Comparison of ENCODE assay signal across 25 cellular contexts in the genomic region with DNA sequence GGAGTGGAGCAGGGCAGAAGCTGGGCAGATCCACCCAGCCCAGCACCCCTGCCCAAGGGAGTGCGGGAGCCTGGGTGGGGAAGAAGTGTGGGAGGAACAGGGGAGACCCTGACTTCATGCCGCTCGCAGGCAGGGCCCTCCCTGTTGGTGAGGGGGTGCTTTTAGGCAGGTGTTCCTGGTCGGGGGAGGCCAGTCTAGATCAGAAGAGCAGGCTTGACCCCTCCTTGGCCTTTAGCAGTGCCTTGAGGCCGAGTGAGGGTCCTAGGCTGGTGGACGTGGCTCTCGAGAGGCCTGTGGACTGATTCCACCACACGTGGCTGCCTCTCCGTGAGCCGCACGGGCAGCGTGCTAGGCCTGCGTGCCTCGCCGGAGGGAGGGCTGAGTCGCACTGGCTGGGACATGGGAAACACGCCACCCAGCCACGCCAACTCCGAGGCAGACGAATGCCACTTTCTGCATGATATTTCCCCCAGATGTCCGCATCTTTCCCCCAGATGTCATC. TPM values are rescaled to one million over a fixed set of nuclear protein-coding genes. Genes with fewer than 3 reads are reported as not detected.
DNase-seq lines count a peak whose midpoint lies in the region; ATAC-seq, FAIRE-seq and TF ChIP-seq lines count a peak whose summit lies in the region.
"Had no signal": no experiment of that assay in that cellular context is flagged by ENCODE, and none has a peak within 500 bp of the region (broad histone marks: within the 10 kb centered on the region; RNA-seq: fewer than 3 reads in every experiment).

No MANE protein-coding gene starts in this region.

- no peak overlapping the region for H4K91ac ChIP-seq in neuronal stem cell (ENCODE audit: low read depth, low read length, poor library complexity)

- H3K4ac ChIP-seq in neuronal stem cell (ENCODE audit: low read length) = no peak overlapping the region

- H3K27me3 ChIP-seq in right lobe of liver = no peaks in the 10 kb centered on the region
- H3K27me3 ChIP-seq in HepG2 (ENCODE audit: control insufficient read depth in 1 of 2, insufficient read depth in 2 of 2, low read length in 2 of 2) = peaks cover 2 to 55% of the 10 kb centered on the region in 2 experiments
- H3K27me3 ChIP-seq in left ventricle myocardium inferior (ENCODE audit: low read depth) = no peaks in the 10 kb centered on the region
- H3K27me3 ChIP-seq in neuronal stem cell (ENCODE audit: control insufficient read depth in 3 of 3, insufficient read depth in 3 of 3, low read depth in 1 of 3, low read length in 3 of 3) = peaks cover 0 to 82% (median 4%) of the 10 kb centered on the region in 3 experiments
- no peaks in the 10 kb centered on the region for H3K27me3 ChIP-seq in vagina
- no peaks in the 10 kb centered on the region for H3K27me3 ChIP-seq in CD4-positive, alpha-beta memory T cell (ENCODE audit: insufficient read depth, low read length)
- H3K27me3 ChIP-seq: brain microvascular endothelial cell had no signal

- no peak overlapping the region for H2BK5ac ChIP-seq in neuronal stem cell (ENCODE audit: low read length)

- no peak for TF ChIP-seq RAD21 in HepG2 (CRISPR knock-in tag; IDR thresholded peaks at IDR 0.05)

- H3K4me3 Mint-ChIP-seq in CD4-positive, alpha-beta memory T cell = no peak overlapping the region
- H3K4me3 Mint-ChIP-seq: naive B cell, type B pancreatic cell had no signal

- DNase-seq in right lobe of liver = peak; percentile 14 to 46 (median 40)
- DNase-seq in HepG2 (ENCODE audit: low spot score) = no peak
- DNase-seq in left ventricle myocardium inferior = peak; percentile 6
- no peak for DNase-seq in neuronal stem cell (ENCODE audit: low spot score)
- DNase-seq in vagina (ENCODE audit: extremely low spot score in 2 of 2) = no peak
- no peak for DNase-seq in CD4-positive, alpha-beta memory T cell
- DNase-seq: ACHN; activated CD4-positive, alpha-beta T cell treated with anti-CD3 and anti-CD28 coated beads for 4 hours; activated CD8-positive, alpha-beta memory T cell treated with anti-CD3 and anti-CD28 coated beads for 24 hours; activated gamma-delta T cell treated with Interleukin-2 at 50 U/mL for 16 hours; brain microvascular endothelial cell; COR-L47; effector CD4-positive, alpha-beta T cell; head of caudate nucleus; Kasumi-1; mesendoderm; naive B cell; occipital lobe; stimulated activated CD4-positive, alpha-beta T cell treated with anti-CD3 and anti-CD28 coated beads, Interleukin-2, amount 100 ng/mL, for 48 hours had no signal

- H3K4me1 ChIP-seq in right lobe of liver = no peaks in the 10 kb centered on the region
- peaks cover 71% of the 10 kb centered on the region for H3K4me1 ChIP-seq in HepG2 (ENCODE audit: insufficient read depth, low read length)
- H3K4me1 ChIP-seq in left ventricle myocardium inferior = peaks cover 21% of the 10 kb centered on the region
- peaks cover 0 to 13% of the 10 kb centered on the region in 2 donors for H3K4me1 ChIP-seq in neuronal stem cell (ENCODE audit: control insufficient read depth in 2 of 2, insufficient read depth in 1 of 2, low read depth in 1 of 2, low read length in 2 of 2)
- H3K4me1 ChIP-seq in vagina = peaks cover 40% of the 10 kb centered on the region
- H3K4me1 ChIP-seq in CD4-positive, alpha-beta memory T cell (ENCODE audit: insufficient read depth, low read length) = no peaks in the 10 kb centered on the region

- ATAC-seq in right lobe of liver (no peak), HepG2 (no peak), GM19351 (IDR thresholded peaks at IDR 0.05; ENCODE audit: unreplicated experiment) (no peak), GM21381 (IDR thresholded peaks at IDR 0.05; ENCODE audit: unreplicated experiment) (no peak)

- 75% methylated on average over 2 of the region's 21 CpGs for WGBS in right lobe of liver (ENCODE audit: insufficient coverage, low coverage, low lambda C conversion rate, missing lambda C conversion rate)
- 60% methylated on average over 8 of the region's 21 CpGs for WGBS in HepG2 (ENCODE audit: low lambda C conversion rate)
- WGBS in neuronal stem cell (ENCODE audit: extremely low coverage in 2 of 2, insufficient read length in 2 of 2, insufficient replicate concordance in 1 of 2), 2 donors = no CpG with 5 or more reads among the region's 21 CpGs

- peak overlapping the region; percentile 27 for H2BK15ac ChIP-seq in neuronal stem cell (ENCODE audit: low read length)

- H2AFZ ChIP-seq in HepG2 (ENCODE audit: low read length) = no peak overlapping the region
- no peak overlapping the region for H2AFZ ChIP-seq in neuronal stem cell (ENCODE audit: low read length)

- peaks cover 13 to 23% of the 10 kb centered on the region in 2 donors for H3K27me3 Mint-ChIP-seq in CD4-positive, alpha-beta memory T cell
- H3K27me3 Mint-ChIP-seq: type B pancreatic cell had no signal

- H3K79me1 ChIP-seq in neuronal stem cell (ENCODE audit: low read depth, low read length) = peaks cover 2% of the 10 kb centered on the region

- intact Hi-C loops in right lobe of liver (cut with DNase I) (no loop called here), HepG2 (cut with micrococcal nuclease; ENCODE audit: unreplicated experiment) (no loop called here), left ventricle myocardium inferior (cut with micrococcal nuclease) (no loop called here), vagina (cut with DNase I) (no loop called here)
- intact Hi-C loops in CD4-positive, alpha-beta memory T cell (cut with micrococcal nuclease) = no loop called here

- POLR2A ChIA-PET in HepG2 (lab: Yijun Ruan, JAX) = interaction anchor here (1.7 kb wide), 1 partner anchor 23 kb away, joined by 3 read pairs; no protein-coding TSS in a partner anchor
- POLR2A ChIA-PET in CD4-positive, alpha-beta memory T cell (lab: Charles Lee; ENCODE audit: partially characterized antibody) = no interaction called here

- TF ChIP-seq POLR2A in right lobe of liver (IDR thresholded peaks at IDR 0.05) (no peak), HepG2 (IDR thresholded peaks at IDR 0.05; ENCODE audit: insufficient read depth in 1 of 2, low read depth in 2 of 2, low read length in 2 of 2) (no peak), vagina (IDR thresholded peaks at IDR 0.05) (no peak)

- H3K79me2 ChIP-seq in HepG2 (ENCODE audit: insufficient read depth, low read length) = no peaks in the 10 kb centered on the region

- H3K9me3 ChIP-seq in right lobe of liver = no peaks in the 10 kb centered on the region
- H3K9me3 ChIP-seq in HepG2 (ENCODE audit: low read length) = no peaks in the 10 kb centered on the region
- H3K9me3 ChIP-seq in left ventricle myocardium inferior (replicated peaks) = no peaks in the 10 kb centered on the region
- H3K9me3 ChIP-seq in neuronal stem cell (replicated peaks in 1 of 2; ENCODE audit: control insufficient read depth in 2 of 2, insufficient read depth in 1 of 2, low read depth in 1 of 2, low read length in 2 of 2) = peaks cover 0 to 7% of the 10 kb centered on the region in 2 donors
- no peaks in the 10 kb centered on the region for H3K9me3 ChIP-seq in vagina
- no peaks in the 10 kb centered on the region for H3K9me3 ChIP-seq in CD4-positive, alpha-beta memory T cell (ENCODE audit: control insufficient read depth in 1 of 2, low read length in 2 of 2)
- H3K9me3 ChIP-seq: BLaER1 had no signal

- peak overlapping the region; percentile 86 for H2BK12ac ChIP-seq in neuronal stem cell (ENCODE audit: low read length)

- H3K18ac ChIP-seq in neuronal stem cell (ENCODE audit: low read length) = peak overlapping the region; percentile 81

- H4K20me1 ChIP-seq in HepG2 (ENCODE audit: insufficient read depth, low read length) = no peaks in the 10 kb centered on the region
- H4K20me1 ChIP-seq: BLaER1 had no signal

- TF ChIP-seq CTCF in right lobe of liver (IDR thresholded peaks at IDR 0.05) (no peak), HepG2 (CRISPR knock-in tag; IDR thresholded peaks at IDR 0.05) (no peak), left ventricle myocardium inferior (IDR thresholded peaks at IDR 0.05; ENCODE audit: borderline replicate concordance) (no peak), vagina (IDR thresholded peaks at IDR 0.05) (no peak)

- H3K27ac Mint-ChIP-seq in CD4-positive, alpha-beta memory T cell = no peak overlapping the region
- H3K27ac Mint-ChIP-seq: naive B cell had no signal

- peak overlapping the region; percentile 30 for H2AK5ac ChIP-seq in neuronal stem cell (ENCODE audit: low read depth, low read length)

- peak overlapping the region; percentile 48 for H4K8ac ChIP-seq in neuronal stem cell (ENCODE audit: low read depth, low read length)

- H3K4me3 ChIP-seq in right lobe of liver (no peak overlapping the region), HepG2 (replicated peaks in 1 of 3; ENCODE audit: insufficient read depth in 1 of 3, low read depth in 2 of 3, low read length in 3 of 3) (no peak overlapping the region), left ventricle myocardium inferior (no peak overlapping the region), neuronal stem cell (ENCODE audit: low read length in 2 of 2) (no peak overlapping the region), vagina (no peak overlapping the region)
- H3K4me3 ChIP-seq in CD4-positive, alpha-beta memory T cell (ENCODE audit: low read length in 2 of 2) = no peak overlapping the region
- H3K4me3 ChIP-seq: BLaER1 had no signal

- H3K27ac ChIP-seq in right lobe of liver = no peak overlapping the region
- H3K27ac ChIP-seq in HepG2 (ENCODE audit: extremely low read length, insufficient read depth, low read length) = no peak overlapping the region
- no peak overlapping the region for H3K27ac ChIP-seq in left ventricle myocardium inferior (replicated peaks)
- H3K27ac ChIP-seq in neuronal stem cell (replicated peaks; ENCODE audit: low read length) = no peak overlapping the region
- H3K27ac ChIP-seq in vagina = peak overlapping the region; percentile 93
- no peak overlapping the region for H3K27ac ChIP-seq in CD4-positive, alpha-beta memory T cell (ENCODE audit: low read depth, low read length)
- H3K27ac ChIP-seq: BLaER1, brain microvascular endothelial cell, HL-60 had no signal

- H3K14ac ChIP-seq in neuronal stem cell (ENCODE audit: low read length) = peak overlapping the region; percentile 92

- no peaks in the 10 kb centered on the region for H3K36me3 Mint-ChIP-seq in CD4-positive, alpha-beta memory T cell
- H3K36me3 Mint-ChIP-seq: naive B cell, type B pancreatic cell had no signal

- no peak overlapping the region for H3K4me2 ChIP-seq in HepG2 (ENCODE audit: low read depth, low read length)
- no peak overlapping the region for H3K4me2 ChIP-seq in neuronal stem cell (ENCODE audit: insufficient read depth, low read length, poor library complexity, severe bottlenecking)

- TF ChIP-seq EP300 in HepG2 (IDR thresholded peaks at IDR 0.05; ENCODE audit: low read depth in 2 of 2, low read length in 2 of 2) (no peak), HepG2 (CRISPR knock-in tag; IDR thresholded peaks at IDR 0.05; ENCODE audit: borderline replicate concordance) (no peak)

- no peaks in the 10 kb centered on the region for H3K4me1 Mint-ChIP-seq in CD4-positive, alpha-beta memory T cell
- H3K4me1 Mint-ChIP-seq: naive B cell had no signal

- FAIRE-seq in HepG2 (lab: Jason Lieb, UNC) = no peak
- FAIRE-seq: G401.6 had no signal

- H2BK120ac ChIP-seq in neuronal stem cell (ENCODE audit: low read depth, low read length) = no peak overlapping the region

- CTCF ChIA-PET in HepG2 (lab: Yijun Ruan, JAX; ENCODE audit: low intra/inter-chr PET ratio, low total read pairs) = no interaction called here
- CTCF ChIA-PET in CD4-positive, alpha-beta memory T cell (lab: Charles Lee; ENCODE audit: partially characterized antibody) = no interaction called here

- no peak overlapping the region for H3K23ac ChIP-seq in neuronal stem cell (ENCODE audit: low read depth, low read length, poor library complexity)

- no peaks in the 10 kb centered on the region for H3K9me3 Mint-ChIP-seq in CD4-positive, alpha-beta memory T cell
- H3K9me3 Mint-ChIP-seq: type B pancreatic cell had no signal

- H3K36me3 ChIP-seq in right lobe of liver = no peaks in the 10 kb centered on the region
- H3K36me3 ChIP-seq in HepG2 (replicated peaks in 1 of 2; ENCODE audit: control insufficient read depth in 1 of 2, insufficient read depth in 2 of 2, low read length in 2 of 2) = no peaks in the 10 kb centered on the region
- H3K36me3 ChIP-seq in left ventricle myocardium inferior = no peaks in the 10 kb centered on the region
- peaks cover 0 to 1% of the 10 kb centered on the region in 2 donors for H3K36me3 ChIP-seq in neuronal stem cell (replicated peaks in 1 of 2; ENCODE audit: control insufficient read depth in 2 of 2, insufficient read depth in 2 of 2, low read length in 2 of 2)
- H3K36me3 ChIP-seq in vagina = no peaks in the 10 kb centered on the region
- no peaks in the 10 kb centered on the region for H3K36me3 ChIP-seq in CD4-positive, alpha-beta memory T cell (ENCODE audit: insufficient read depth, low read length)
- H3K36me3 ChIP-seq: BLaER1, brain microvascular endothelial cell had no signal

- H3K9ac ChIP-seq in HepG2 (ENCODE audit: insufficient read depth, low read depth, low read length) (no peak overlapping the region), neuronal stem cell (ENCODE audit: low read depth, low read length, poor library complexity) (peak overlapping the region; percentile 37)
- H3K9ac ChIP-seq: BLaER1 had no signal

- in situ Hi-C loops in HepG2 (cut with HindIII; ENCODE audit: extremely low pct_ligation_motif_present, low pct_unique_long_range_greater_than_20kb) = no loop called here

- no TSS peak for BruUV-seq in HepG2 (replicated peaks; lab: Mats Ljungman, UMichigan)

RNA-seq across cellular contexts. Expression of gene COL18A1, which starts 19.4 kb away (rescaled TPM):
- 100 to 1,000 TPM; 261 to 487 (median 297) TPM for total RNA-seq in right lobe of liver
- total RNA-seq in HepG2 (2016; rRNA removed; fragmentation: Illumina TruSeq; extraction: Trizol) = 21.2 and 102 TPM in 2 replicates
- 5.5 and 5.6 TPM in 2 replicates for total RNA-seq in HepG2 (2016; cell fraction: cytosol; rRNA removed; fragmentation: Illumina TruSeq; extraction: Trizol; ENCODE audit: low read depth)
- total RNA-seq in HepG2 (2016; cell fraction: insoluble cytoplasmic fraction; rRNA removed; fragmentation: Illumina TruSeq; extraction: Trizol) = 18.4 and 106 TPM in 2 replicates
- 10.8 and 11.6 TPM in 2 replicates for total RNA-seq in HepG2 (2016; cell fraction: membrane; rRNA removed; fragmentation: Illumina TruSeq; extraction: Trizol)
- 122 and 150 TPM in 2 replicates for total RNA-seq in HepG2 (2016; cell fraction: nucleus; rRNA removed; fragmentation: Illumina TruSeq; extraction: Trizol)
- polyA plus RNA-seq in HepG2 (2011; rRNA removed) = 79.0 and 128 TPM in 2 replicates
- 51.6 and 89.8 TPM in 2 replicates for polyA plus RNA-seq in HepG2 (2011; cell fraction: cytosol; rRNA removed)
- 1,622 and 2,194 TPM in 2 replicates for polyA plus RNA-seq in HepG2 (2011; cell fraction: nucleus; rRNA removed)
- 59.0 and 129 TPM in 2 replicates for polyA plus RNA-seq in HepG2 (2012)
- 4.3 and 4.4 TPM in 2 replicates for polyA plus RNA-seq in HepG2 (2016; cell fraction: cytosol; fragmentation: Illumina TruSeq; extraction: Trizol; ENCODE audit: low read depth)
- polyA plus RNA-seq in HepG2 (2016; cell fraction: insoluble cytoplasmic fraction; fragmentation: Illumina TruSeq; extraction: Trizol; ENCODE audit: low read depth) = 20.7 and 26.9 TPM in 2 replicates
- 5.0 and 6.2 TPM in 2 replicates for polyA plus RNA-seq in HepG2 (2016; cell fraction: membrane; fragmentation: Illumina TruSeq; extraction: Trizol; ENCODE audit: low read depth)
- 308 and 331 TPM in 2 replicates for polyA plus RNA-seq in HepG2 (2016; cell fraction: nucleus; fragmentation: Illumina TruSeq; extraction: Trizol; ENCODE audit: insufficient read depth, low read depth)
- polyA minus RNA-seq in HepG2 (2011; rRNA and poly(A)+ RNA removed; ENCODE audit: low replicate concordance) = 0.09 and 44.3 TPM in 2 replicates
- 36.9 and 37.7 TPM in 2 replicates for polyA minus RNA-seq in HepG2 (2011; cell fraction: cytosol; rRNA and poly(A)+ RNA removed)
- polyA minus RNA-seq in HepG2 (2011; cell fraction: nucleus; rRNA and poly(A)+ RNA removed) = 46.7 and 51.1 TPM in 2 replicates
- total RNA-seq in left ventricle myocardium inferior = 66.5 TPM
- 42.5 TPM for polyA plus RNA-seq in neuronal stem cell (2013, experiment 1 of 2)
- 42.1 TPM for polyA plus RNA-seq in neuronal stem cell (2013, experiment 2 of 2)
- total RNA-seq in vagina = 86.7 TPM
- total RNA-seq in CD4-positive, alpha-beta memory T cell = 1 to 10 TPM; 4.2 to 4.5 TPM
- polyA plus RNA-seq in CD4-positive, alpha-beta memory T cell = 1 to 10 TPM in 1 of 2 donors, under 1 TPM in 1; 0.43 to 3.4 TPM

Comparison
In these comparisons a context has a peak if more than half of its experiments do, and no peak if none do; other contexts are left out.
1. DNase-seq: peak in right lobe of liver (3 of 3) and left ventricle myocardium inferior (single experiment); none in HepG2 (single experiment), neuronal stem cell (single experiment), vagina (0 of 2) and CD4-positive, alpha-beta memory T cell (0 of 5).